In the genomic region with DNA sequence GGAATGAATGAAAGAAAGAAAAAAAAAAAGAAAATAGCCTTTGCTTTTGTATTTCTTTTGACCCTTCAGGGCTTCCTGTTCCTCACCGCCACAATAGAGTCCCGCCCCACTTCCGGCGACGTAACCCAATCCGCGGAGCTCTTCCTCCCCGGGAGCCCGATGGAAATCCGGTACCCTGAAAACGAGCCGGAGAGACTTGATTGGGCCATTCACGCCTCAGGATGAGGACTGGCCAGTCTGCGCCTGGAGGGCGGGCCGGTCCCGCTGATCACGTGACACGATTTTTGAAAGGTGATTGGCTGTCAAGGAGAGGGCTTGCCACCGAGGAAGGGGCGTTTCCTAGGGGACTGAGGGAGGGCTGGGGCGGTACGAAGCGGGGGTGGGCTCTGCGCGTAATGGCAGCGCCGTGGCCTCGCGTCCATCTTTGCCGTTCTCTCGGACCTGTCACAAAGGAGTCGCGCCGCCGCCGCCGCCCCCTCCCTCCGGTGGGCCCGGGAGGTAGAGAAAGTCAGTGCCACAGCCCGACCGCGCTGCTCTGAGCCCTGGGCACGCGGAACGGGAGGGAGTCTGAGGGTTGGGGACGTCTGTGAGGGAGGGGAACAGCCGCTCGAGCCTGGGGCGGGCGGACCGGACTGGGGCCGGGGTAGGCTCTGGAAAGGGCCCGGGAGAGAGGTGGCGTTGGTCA, we compare ENCODE assay signal across 1 cellular context.
TF ChIP-seq lines count a peak whose summit lies in the region.

TSS of gene PSME3IP1 (minus strand) at position 95 of the 685 bp plus-strand sequence. CDS start 12,185 bp downstream, outside the sequence.
TSS of gene RSPRY1 (plus strand) at position 385 of the 685 bp plus-strand sequence. CDS start 18,330 bp downstream, outside the sequence.

TF ChIP-seq in K562, 482 proteins besides CTCF, POLR2A, EP300 and RAD21 (continued from another document and continues in another):
- TF ChIP-seq TCF7L2 (IDR thresholded peaks at IDR 0.05; ENCODE audit: low read depth, low read length) (no peak), ARID2 (IDR thresholded peaks at IDR 0.05) (no peak), ZNF79 (CRISPR knock-in tag; IDR thresholded peaks at IDR 0.05; ENCODE audit: low read depth) (no peak), MAFF (IDR thresholded peaks at IDR 0.05; ENCODE audit: low read length) (no peak), CBFA2T3 (IDR thresholded peaks at IDR 0.05) (no peak), ZNF146 (CRISPR knock-in tag; IDR thresholded peaks at IDR 0.05; ENCODE audit: unreplicated experiment) (no peak), BACH1 (tag; IDR thresholded peaks at IDR 0.05) (no peak), ZNF707 (CRISPR knock-in tag; conservative IDR thresholded peaks at IDR 0.05) (no peak), SMAD2 (IDR thresholded peaks at IDR 0.05; ENCODE audit: low read depth, low read length) (no peak), ZNF785 (CRISPR knock-in tag; IDR thresholded peaks at IDR 0.05) (no peak), RNF2 (IDR thresholded peaks at IDR 0.05) (0 out of 2 replicates have a peak, but pooled peaks have one; percentile 22), HNRNPH1 (optimal IDR thresholded peaks at IDR 0.05; ENCODE audit: low read depth, low read length) (no peak), PCBP2 (IDR thresholded peaks at IDR 0.05; ENCODE audit: low read depth, low read length, poor library complexity, severe bottlenecking) (no peak), BRD4 (IDR thresholded peaks at IDR 0.05) (no peak), ILK (tag; IDR thresholded peaks at IDR 0.05; ENCODE audit: borderline replicate concordance, low read depth) (no peak), ZBTB40 (IDR thresholded peaks at IDR 0.05) (peak; percentile 95), ZBTB40 (CRISPR knock-in tag; IDR thresholded peaks at IDR 0.05) (no peak), THRA (IDR thresholded peaks at IDR 0.05) (no peak), KAT8 (IDR thresholded peaks at IDR 0.05; ENCODE audit: low read depth) (no peak), GTF2E2 (tag; IDR thresholded peaks at IDR 0.05) (no peak), CUX1 (CRISPR knock-in tag; IDR thresholded peaks at IDR 0.05) (no peak), ZNF134 (CRISPR knock-in tag; conservative IDR thresholded peaks at IDR 0.05) (no peak)
- TF ChIP-seq, protein P1, sequence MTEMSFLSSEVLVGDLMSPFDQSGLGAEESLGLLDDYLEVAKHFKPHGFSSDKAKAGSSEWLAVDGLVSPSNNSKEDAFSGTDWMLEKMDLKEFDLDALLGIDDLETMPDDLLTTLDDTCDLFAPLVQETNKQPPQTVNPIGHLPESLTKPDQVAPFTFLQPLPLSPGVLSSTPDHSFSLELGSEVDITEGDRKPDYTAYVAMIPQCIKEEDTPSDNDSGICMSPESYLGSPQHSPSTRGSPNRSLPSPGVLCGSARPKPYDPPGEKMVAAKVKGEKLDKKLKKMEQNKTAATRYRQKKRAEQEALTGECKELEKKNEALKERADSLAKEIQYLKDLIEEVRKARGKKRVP (CRISPR knock-in tag; IDR thresholded peaks at IDR 0.05), result no peak
- TF ChIP-seq, protein P2, sequence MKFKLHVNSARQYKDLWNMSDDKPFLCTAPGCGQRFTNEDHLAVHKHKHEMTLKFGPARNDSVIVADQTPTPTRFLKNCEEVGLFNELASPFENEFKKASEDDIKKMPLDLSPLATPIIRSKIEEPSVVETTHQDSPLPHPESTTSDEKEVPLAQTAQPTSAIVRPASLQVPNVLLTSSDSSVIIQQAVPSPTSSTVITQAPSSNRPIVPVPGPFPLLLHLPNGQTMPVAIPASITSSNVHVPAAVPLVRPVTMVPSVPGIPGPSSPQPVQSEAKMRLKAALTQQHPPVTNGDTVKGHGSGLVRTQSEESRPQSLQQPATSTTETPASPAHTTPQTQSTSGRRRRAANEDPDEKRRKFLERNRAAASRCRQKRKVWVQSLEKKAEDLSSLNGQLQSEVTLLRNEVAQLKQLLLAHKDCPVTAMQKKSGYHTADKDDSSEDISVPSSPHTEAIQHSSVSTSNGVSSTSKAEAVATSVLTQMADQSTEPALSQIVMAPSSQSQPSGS (CRISPR knock-in tag; IDR thresholded peaks at IDR 0.05), result no peak
- TF ChIP-seq, protein P3, sequence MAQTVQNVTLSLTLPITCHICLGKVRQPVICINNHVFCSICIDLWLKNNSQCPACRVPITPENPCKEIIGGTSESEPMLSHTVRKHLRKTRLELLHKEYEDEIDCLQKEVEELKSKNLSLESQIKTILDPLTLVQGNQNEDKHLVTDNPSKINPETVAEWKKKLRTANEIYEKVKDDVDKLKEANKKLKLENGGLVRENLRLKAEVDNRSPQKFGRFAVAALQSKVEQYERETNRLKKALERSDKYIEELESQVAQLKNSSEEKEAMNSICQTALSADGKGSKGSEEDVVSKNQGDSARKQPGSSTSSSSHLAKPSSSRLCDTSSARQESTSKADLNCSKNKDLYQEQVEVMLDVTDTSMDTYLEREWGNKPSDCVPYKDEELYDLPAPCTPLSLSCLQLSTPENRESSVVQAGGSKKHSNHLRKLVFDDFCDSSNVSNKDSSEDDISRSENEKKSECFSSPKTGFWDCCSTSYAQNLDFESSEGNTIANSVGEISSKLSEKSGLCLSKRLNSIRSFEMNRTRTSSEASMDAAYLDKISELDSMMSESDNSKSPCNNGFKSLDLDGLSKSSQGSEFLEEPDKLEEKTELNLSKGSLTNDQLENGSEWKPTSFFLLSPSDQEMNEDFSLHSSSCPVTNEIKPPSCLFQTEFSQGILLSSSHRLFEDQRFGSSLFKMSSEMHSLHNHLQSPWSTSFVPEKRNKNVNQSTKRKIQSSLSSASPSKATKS (CRISPR knock-in tag; IDR thresholded peaks at IDR 0.05), result no peak
- TF ChIP-seq, protein P4, sequence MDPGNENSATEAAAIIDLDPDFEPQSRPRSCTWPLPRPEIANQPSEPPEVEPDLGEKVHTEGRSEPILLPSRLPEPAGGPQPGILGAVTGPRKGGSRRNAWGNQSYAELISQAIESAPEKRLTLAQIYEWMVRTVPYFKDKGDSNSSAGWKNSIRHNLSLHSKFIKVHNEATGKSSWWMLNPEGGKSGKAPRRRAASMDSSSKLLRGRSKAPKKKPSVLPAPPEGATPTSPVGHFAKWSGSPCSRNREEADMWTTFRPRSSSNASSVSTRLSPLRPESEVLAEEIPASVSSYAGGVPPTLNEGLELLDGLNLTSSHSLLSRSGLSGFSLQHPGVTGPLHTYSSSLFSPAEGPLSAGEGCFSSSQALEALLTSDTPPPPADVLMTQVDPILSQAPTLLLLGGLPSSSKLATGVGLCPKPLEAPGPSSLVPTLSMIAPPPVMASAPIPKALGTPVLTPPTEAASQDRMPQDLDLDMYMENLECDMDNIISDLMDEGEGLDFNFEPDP (CRISPR knock-in tag; IDR thresholded peaks at IDR 0.05), result no peak
